1 cellular context compared by ENCODE assay signal in the genomic region with DNA sequence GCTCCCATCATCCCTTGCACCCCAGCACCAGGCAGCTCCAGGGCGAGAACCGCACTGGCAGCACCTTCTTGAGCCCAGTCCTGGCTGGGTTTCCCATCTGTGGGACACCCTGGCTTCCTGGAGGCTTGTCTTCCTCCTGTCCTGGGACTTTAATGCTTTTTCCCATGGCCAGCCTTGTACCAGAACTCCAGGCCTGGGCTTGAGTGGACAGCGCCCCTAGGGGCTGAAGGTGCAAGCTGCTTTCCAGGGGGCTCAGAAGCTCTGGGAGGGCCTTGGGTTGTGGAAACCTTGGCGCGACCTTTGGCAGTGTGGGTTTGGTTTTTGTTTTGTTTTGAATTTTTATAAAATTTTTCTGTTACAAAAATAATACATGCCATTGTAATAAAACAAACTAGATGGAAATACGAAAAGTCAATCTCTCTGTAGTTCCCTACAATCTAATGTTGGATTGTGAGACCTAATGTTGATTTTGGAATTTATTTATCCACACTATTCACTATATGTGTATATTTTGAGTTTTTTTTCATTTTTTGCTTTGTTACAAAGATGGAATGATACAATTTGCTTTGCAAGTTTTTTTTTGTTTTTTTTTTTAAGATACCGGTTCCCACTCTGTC.
TF ChIP-seq lines count a peak whose summit lies in the region.

No MANE protein-coding gene starts in this region.

TF ChIP-seq in HepG2, 621 proteins besides CTCF, POLR2A, EP300 and RAD21 (continued from another document):
- TF ChIP-seq, protein P1, sequence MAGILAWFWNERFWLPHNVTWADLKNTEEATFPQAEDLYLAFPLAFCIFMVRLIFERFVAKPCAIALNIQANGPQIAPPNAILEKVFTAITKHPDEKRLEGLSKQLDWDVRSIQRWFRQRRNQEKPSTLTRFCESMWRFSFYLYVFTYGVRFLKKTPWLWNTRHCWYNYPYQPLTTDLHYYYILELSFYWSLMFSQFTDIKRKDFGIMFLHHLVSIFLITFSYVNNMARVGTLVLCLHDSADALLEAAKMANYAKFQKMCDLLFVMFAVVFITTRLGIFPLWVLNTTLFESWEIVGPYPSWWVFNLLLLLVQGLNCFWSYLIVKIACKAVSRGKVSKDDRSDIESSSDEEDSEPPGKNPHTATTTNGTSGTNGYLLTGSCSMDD (CRISPR knock-in tag; IDR thresholded peaks at IDR 0.05): no peak
- TF ChIP-seq, protein P2, sequence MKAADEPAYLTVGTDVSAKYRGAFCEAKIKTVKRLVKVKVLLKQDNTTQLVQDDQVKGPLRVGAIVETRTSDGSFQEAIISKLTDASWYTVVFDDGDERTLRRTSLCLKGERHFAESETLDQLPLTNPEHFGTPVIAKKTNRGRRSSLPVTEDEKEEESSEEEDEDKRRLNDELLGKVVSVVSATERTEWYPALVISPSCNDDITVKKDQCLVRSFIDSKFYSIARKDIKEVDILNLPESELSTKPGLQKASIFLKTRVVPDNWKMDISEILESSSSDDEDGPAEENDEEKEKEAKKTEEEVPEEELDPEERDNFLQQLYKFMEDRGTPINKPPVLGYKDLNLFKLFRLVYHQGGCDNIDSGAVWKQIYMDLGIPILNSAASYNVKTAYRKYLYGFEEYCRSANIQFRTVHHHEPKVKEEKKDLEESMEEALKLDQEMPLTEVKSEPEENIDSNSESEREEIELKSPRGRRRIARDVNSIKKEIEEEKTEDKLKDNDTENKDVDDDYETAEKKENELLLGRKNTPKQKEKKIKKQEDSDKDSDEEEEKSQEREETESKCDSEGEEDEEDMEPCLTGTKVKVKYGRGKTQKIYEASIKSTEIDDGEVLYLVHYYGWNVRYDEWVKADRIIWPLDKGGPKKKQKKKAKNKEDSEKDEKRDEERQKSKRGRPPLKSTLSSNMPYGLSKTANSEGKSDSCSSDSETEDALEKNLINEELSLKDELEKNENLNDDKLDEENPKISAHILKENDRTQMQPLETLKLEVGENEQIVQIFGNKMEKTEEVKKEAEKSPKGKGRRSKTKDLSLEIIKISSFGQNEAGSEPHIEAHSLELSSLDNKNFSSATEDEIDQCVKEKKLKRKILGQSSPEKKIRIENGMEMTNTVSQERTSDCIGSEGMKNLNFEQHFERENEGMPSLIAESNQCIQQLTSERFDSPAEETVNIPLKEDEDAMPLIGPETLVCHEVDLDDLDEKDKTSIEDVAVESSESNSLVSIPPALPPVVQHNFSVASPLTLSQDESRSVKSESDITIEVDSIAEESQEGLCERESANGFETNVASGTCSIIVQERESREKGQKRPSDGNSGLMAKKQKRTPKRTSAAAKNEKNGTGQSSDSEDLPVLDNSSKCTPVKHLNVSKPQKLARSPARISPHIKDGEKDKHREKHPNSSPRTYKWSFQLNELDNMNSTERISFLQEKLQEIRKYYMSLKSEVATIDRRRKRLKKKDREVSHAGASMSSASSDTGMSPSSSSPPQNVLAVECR (CRISPR knock-in tag; IDR thresholded peaks at IDR 0.05; ENCODE audit: borderline replicate concordance): no peak
- peak; percentile 85 for TF ChIP-seq XRCC5 (optimal IDR thresholded peaks at IDR 0.05; ENCODE audit: low read length)
- TF ChIP-seq, protein P3, sequence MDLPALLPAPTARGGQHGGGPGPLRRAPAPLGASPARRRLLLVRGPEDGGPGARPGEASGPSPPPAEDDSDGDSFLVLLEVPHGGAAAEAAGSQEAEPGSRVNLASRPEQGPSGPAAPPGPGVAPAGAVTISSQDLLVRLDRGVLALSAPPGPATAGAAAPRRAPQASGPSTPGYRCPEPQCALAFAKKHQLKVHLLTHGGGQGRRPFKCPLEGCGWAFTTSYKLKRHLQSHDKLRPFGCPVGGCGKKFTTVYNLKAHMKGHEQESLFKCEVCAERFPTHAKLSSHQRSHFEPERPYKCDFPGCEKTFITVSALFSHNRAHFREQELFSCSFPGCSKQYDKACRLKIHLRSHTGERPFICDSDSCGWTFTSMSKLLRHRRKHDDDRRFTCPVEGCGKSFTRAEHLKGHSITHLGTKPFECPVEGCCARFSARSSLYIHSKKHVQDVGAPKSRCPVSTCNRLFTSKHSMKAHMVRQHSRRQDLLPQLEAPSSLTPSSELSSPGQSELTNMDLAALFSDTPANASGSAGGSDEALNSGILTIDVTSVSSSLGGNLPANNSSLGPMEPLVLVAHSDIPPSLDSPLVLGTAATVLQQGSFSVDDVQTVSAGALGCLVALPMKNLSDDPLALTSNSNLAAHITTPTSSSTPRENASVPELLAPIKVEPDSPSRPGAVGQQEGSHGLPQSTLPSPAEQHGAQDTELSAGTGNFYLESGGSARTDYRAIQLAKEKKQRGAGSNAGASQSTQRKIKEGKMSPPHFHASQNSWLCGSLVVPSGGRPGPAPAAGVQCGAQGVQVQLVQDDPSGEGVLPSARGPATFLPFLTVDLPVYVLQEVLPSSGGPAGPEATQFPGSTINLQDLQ (CRISPR knock-in tag; IDR thresholded peaks at IDR 0.05): no peak
- TF ChIP-seq NFE2L2 (IDR thresholded peaks at IDR 0.05; ENCODE audit: low read length): no peak
- TF ChIP-seq, protein P4, sequence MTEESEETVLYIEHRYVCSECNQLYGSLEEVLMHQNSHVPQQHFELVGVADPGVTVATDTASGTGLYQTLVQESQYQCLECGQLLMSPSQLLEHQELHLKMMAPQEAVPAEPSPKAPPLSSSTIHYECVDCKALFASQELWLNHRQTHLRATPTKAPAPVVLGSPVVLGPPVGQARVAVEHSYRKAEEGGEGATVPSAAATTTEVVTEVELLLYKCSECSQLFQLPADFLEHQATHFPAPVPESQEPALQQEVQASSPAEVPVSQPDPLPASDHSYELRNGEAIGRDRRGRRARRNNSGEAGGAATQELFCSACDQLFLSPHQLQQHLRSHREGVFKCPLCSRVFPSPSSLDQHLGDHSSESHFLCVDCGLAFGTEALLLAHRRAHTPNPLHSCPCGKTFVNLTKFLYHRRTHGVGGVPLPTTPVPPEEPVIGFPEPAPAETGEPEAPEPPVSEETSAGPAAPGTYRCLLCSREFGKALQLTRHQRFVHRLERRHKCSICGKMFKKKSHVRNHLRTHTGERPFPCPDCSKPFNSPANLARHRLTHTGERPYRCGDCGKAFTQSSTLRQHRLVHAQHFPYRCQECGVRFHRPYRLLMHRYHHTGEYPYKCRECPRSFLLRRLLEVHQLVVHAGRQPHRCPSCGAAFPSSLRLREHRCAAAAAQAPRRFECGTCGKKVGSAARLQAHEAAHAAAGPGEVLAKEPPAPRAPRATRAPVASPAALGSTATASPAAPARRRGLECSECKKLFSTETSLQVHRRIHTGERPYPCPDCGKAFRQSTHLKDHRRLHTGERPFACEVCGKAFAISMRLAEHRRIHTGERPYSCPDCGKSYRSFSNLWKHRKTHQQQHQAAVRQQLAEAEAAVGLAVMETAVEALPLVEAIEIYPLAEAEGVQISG (CRISPR knock-in tag; IDR thresholded peaks at IDR 0.05): peak; percentile 51; the same call in 1 of the 2 replicates
- no peak for TF ChIP-seq PAWR (CRISPR knock-in tag; IDR thresholded peaks at IDR 0.05; ENCODE audit: borderline replicate concordance)
- TF ChIP-seq, protein P5, sequence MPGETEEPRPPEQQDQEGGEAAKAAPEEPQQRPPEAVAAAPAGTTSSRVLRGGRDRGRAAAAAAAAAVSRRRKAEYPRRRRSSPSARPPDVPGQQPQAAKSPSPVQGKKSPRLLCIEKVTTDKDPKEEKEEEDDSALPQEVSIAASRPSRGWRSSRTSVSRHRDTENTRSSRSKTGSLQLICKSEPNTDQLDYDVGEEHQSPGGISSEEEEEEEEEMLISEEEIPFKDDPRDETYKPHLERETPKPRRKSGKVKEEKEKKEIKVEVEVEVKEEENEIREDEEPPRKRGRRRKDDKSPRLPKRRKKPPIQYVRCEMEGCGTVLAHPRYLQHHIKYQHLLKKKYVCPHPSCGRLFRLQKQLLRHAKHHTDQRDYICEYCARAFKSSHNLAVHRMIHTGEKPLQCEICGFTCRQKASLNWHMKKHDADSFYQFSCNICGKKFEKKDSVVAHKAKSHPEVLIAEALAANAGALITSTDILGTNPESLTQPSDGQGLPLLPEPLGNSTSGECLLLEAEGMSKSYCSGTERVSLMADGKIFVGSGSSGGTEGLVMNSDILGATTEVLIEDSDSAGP (CRISPR knock-in tag; IDR thresholded peaks at IDR 0.05; ENCODE audit: borderline replicate concordance): peak; percentile 21; the same call in 1 of the 2 replicates
- no peak for TF ChIP-seq ZNF543 (CRISPR knock-in tag; IDR thresholded peaks at IDR 0.05)
- TF ChIP-seq, protein P6, sequence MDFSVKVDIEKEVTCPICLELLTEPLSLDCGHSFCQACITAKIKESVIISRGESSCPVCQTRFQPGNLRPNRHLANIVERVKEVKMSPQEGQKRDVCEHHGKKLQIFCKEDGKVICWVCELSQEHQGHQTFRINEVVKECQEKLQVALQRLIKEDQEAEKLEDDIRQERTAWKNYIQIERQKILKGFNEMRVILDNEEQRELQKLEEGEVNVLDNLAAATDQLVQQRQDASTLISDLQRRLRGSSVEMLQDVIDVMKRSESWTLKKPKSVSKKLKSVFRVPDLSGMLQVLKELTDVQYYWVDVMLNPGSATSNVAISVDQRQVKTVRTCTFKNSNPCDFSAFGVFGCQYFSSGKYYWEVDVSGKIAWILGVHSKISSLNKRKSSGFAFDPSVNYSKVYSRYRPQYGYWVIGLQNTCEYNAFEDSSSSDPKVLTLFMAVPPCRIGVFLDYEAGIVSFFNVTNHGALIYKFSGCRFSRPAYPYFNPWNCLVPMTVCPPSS (IDR thresholded peaks at IDR 0.05): no peak
- TF ChIP-seq PHF8 (CRISPR knock-in tag; IDR thresholded peaks at IDR 0.05): peak; percentile 27; the same call in 1 of the 2 replicates
- TF ChIP-seq ZKSCAN5 (CRISPR knock-in tag; IDR thresholded peaks at IDR 0.05): no peak
- TF ChIP-seq ZNF329 (CRISPR knock-in tag; IDR thresholded peaks at IDR 0.05; ENCODE audit: low read depth): no peak
- no peak for TF ChIP-seq U2AF2 (IDR thresholded peaks at IDR 0.05; ENCODE audit: low read depth, low read length)
- TF ChIP-seq ZNF782 (CRISPR knock-in tag; IDR thresholded peaks at IDR 0.05; ENCODE audit: borderline replicate concordance): no peak
- no peak for TF ChIP-seq ARNT2 (CRISPR knock-in tag; IDR thresholded peaks at IDR 0.05; ENCODE audit: low read depth)
- TF ChIP-seq ERF (CRISPR knock-in tag; IDR thresholded peaks at IDR 0.05): no peak
